18 cellular contexts compared by ENCODE assay signal in the genomic region with DNA sequence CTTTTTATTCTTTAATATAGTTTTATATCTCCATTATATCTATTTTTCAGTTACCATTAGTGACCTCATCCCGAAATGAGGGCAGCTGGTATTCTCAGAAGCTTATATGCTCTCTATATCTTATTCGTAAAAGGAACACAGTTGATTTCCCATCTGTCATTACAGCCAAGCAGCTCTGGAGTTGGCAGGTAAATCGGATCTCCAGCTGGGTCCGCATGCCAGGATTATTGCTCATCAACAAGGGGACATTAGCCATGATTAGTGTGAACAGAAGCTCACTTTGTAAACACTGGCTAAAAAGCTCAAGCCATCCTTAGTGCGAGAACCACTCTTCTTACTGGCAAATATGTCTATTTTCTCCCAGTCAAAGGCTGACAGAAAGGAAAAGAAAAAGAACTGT.
A peak's percentile ranks its signal among the peaks of the same experiment; 100 is the strongest.
DNase-seq lines count a peak whose midpoint lies in the region; TF ChIP-seq lines count a peak whose summit lies in the region.
"Had no signal": no experiment of that assay in that cellular context is flagged by ENCODE, and none has a peak within 500 bp of the region (broad histone marks: within the 10 kb centered on the region; RNA-seq: fewer than 3 reads in every experiment).

No MANE protein-coding gene starts in this region.

- peaks cover 11% of the 10 kb centered on the region for H3K27me3 Mint-ChIP-seq in osteocyte (ENCODE audit: unreplicated experiment)

- no peaks in the 10 kb centered on the region for H3K36me3 Mint-ChIP-seq in osteocyte (ENCODE audit: unreplicated experiment)
- H3K36me3 Mint-ChIP-seq: activated CD4-positive, alpha-beta memory T cell treated with anti-CD3 and anti-CD28 coated beads for 36 hours; activated naive CD4-positive, alpha-beta T cell treated with anti-CD3 and anti-CD28 coated beads, Interleukin-2, amount 50 U/mL, for 24 hours; stimulated activated memory B cell treated with anti-CD40 and anti-IgM and Interleukin-4, amounts not matched to agents 10 μg/mL and 1 μg/mL and 100 μg/mL, for 72 hours; T-cell had no signal

- no peak for TF ChIP-seq RAD21 in Ishikawa (IDR thresholded peaks at IDR 0.05; ENCODE audit: low read depth)

- no peak overlapping the region for H3K4me3 Mint-ChIP-seq in osteocyte (ENCODE audit: unreplicated experiment)
- H3K4me3 Mint-ChIP-seq: activated CD4-positive, alpha-beta memory T cell treated with anti-CD3 and anti-CD28 coated beads for 36 hours; activated naive CD4-positive, alpha-beta T cell treated with anti-CD3 and anti-CD28 coated beads, Interleukin-2, amount 50 U/mL, for 24 hours; activated T-cell treated with anti-CD3 and anti-CD28 coated beads, Interleukin-2, amount 50 U/mL, for 24 hours; stimulated activated memory B cell treated with anti-CD40 and anti-IgM and Interleukin-4, amounts not matched to agents 10 μg/mL and 1 μg/mL and 100 μg/mL, for 72 hours; T-cell had no signal

- no peak overlapping the region for H3K27ac ChIP-seq in suprapubic skin
- H3K27ac ChIP-seq: esophagus muscularis mucosa, right atrium auricular region, thyroid gland had no signal

- no peaks in the 10 kb centered on the region for H3K4me1 ChIP-seq in suprapubic skin
- H3K4me1 ChIP-seq: esophagus muscularis mucosa, right atrium auricular region, thyroid gland had no signal

- H3K4me3 ChIP-seq in choroid plexus epithelial cell (ENCODE audit: low read depth, low read length) (no peak overlapping the region), suprapubic skin (no peak overlapping the region)
- H3K4me3 ChIP-seq: esophagus muscularis mucosa, right atrium auricular region, thyroid gland had no signal

- peaks cover 3% of the 10 kb centered on the region for H3K9me3 Mint-ChIP-seq in osteocyte (ENCODE audit: unreplicated experiment)
- H3K9me3 Mint-ChIP-seq: activated naive CD4-positive, alpha-beta T cell treated with anti-CD3 and anti-CD28 coated beads, Interleukin-2, amount 50 U/mL, for 24 hours had no signal

- H3K27me3 ChIP-seq in suprapubic skin: no peaks in the 10 kb centered on the region
- H3K27me3 ChIP-seq: right atrium auricular region, thyroid gland had no signal

- TF ChIP-seq CTCF in choroid plexus epithelial cell (conservative IDR thresholded peaks at IDR 0.05; ENCODE audit: low read depth, low read length): no peak
- TF ChIP-seq CTCF in suprapubic skin (IDR thresholded peaks at IDR 0.05): no peak
- TF ChIP-seq CTCF in osteocyte (IDR thresholded peaks at IDR 0.05): no peak

- DNase-seq in A172 (ENCODE audit: low spot score) (peak; percentile 86), NCI-H82 (lab: John Stamatoyannopoulos, UW) (peak; percentile 94), choroid plexus epithelial cell (ENCODE audit: low read depth) (peak; percentile 18), NCI-H1048 (lab: John Stamatoyannopoulos, UW) (no peak), suprapubic skin (ENCODE audit: low spot score in 2 of 2) (no peak), osteocyte (ENCODE audit: extremely low spot score, unreplicated experiment) (no peak)
- DNase-seq in stimulated activated naive CD4-positive, alpha-beta T cell (lab: John Stamatoyannopoulos, UW): no peak
- DNase-seq: activated CD4-positive, alpha-beta memory T cell treated with anti-CD3 and anti-CD28 coated beads for 36 hours; activated T-cell treated with anti-CD3 and anti-CD28 coated beads, Interleukin-2, amount 50 U/mL, for 24 hours; H7; Right ventricle myocardium superior; T-cell; thyroid gland had no signal

- H3K36me3 ChIP-seq in suprapubic skin: no peaks in the 10 kb centered on the region
- H3K36me3 ChIP-seq: esophagus muscularis mucosa, right atrium auricular region, thyroid gland had no signal

- peaks cover 14% of the 10 kb centered on the region for H3K4me1 Mint-ChIP-seq in osteocyte (ENCODE audit: unreplicated experiment)
- H3K4me1 Mint-ChIP-seq: stimulated activated memory B cell treated with anti-CD40 and anti-IgM and Interleukin-4, amounts not matched to agents 10 μg/mL and 1 μg/mL and 100 μg/mL, for 72 hours had no signal

- TF ChIP-seq EP300 in Ishikawa (IDR thresholded peaks at IDR 0.05; ENCODE audit: borderline replicate concordance) (peak; percentile 63; the same call in 1 of the 2 replicates), suprapubic skin (IDR thresholded peaks at IDR 0.05) (no peak)

- TF ChIP-seq POLR2A in suprapubic skin (IDR thresholded peaks at IDR 0.05): no peak

- no peak overlapping the region for H3K27ac Mint-ChIP-seq in osteocyte (ENCODE audit: unreplicated experiment)
- H3K27ac Mint-ChIP-seq: activated CD4-positive, alpha-beta memory T cell treated with anti-CD3 and anti-CD28 coated beads for 36 hours; activated naive CD4-positive, alpha-beta T cell treated with anti-CD3 and anti-CD28 coated beads, Interleukin-2, amount 50 U/mL, for 24 hours; activated T-cell treated with anti-CD3 and anti-CD28 coated beads, Interleukin-2, amount 50 U/mL, for 24 hours; stimulated activated memory B cell treated with anti-CD40 and anti-IgM and Interleukin-4, amounts not matched to agents 10 μg/mL and 1 μg/mL and 100 μg/mL, for 72 hours; T-cell had no signal

- no peaks in the 10 kb centered on the region for H3K9me3 ChIP-seq in suprapubic skin
- H3K9me3 ChIP-seq: esophagus muscularis mucosa, right atrium auricular region, thyroid gland had no signal

- 88% methylated on average over 5 of the region's 5 CpGs for WGBS in suprapubic skin

TF ChIP-seq in Ishikawa, 13 proteins besides CTCF, POLR2A, EP300 and RAD21:
- TF ChIP-seq, protein P1, sequence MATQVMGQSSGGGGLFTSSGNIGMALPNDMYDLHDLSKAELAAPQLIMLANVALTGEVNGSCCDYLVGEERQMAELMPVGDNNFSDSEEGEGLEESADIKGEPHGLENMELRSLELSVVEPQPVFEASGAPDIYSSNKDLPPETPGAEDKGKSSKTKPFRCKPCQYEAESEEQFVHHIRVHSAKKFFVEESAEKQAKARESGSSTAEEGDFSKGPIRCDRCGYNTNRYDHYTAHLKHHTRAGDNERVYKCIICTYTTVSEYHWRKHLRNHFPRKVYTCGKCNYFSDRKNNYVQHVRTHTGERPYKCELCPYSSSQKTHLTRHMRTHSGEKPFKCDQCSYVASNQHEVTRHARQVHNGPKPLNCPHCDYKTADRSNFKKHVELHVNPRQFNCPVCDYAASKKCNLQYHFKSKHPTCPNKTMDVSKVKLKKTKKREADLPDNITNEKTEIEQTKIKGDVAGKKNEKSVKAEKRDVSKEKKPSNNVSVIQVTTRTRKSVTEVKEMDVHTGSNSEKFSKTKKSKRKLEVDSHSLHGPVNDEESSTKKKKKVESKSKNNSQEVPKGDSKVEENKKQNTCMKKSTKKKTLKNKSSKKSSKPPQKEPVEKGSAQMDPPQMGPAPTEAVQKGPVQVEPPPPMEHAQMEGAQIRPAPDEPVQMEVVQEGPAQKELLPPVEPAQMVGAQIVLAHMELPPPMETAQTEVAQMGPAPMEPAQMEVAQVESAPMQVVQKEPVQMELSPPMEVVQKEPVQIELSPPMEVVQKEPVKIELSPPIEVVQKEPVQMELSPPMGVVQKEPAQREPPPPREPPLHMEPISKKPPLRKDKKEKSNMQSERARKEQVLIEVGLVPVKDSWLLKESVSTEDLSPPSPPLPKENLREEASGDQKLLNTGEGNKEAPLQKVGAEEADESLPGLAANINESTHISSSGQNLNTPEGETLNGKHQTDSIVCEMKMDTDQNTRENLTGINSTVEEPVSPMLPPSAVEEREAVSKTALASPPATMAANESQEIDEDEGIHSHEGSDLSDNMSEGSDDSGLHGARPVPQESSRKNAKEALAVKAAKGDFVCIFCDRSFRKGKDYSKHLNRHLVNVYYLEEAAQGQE (IDR thresholded peaks at IDR 0.05; ENCODE audit: low read depth): no peak
- TF ChIP-seq TEAD4 (IDR thresholded peaks at IDR 0.05) (peak; percentile 89), NFIC (IDR thresholded peaks at IDR 0.05) (peak; percentile 85), TCF12 (IDR thresholded peaks at IDR 0.05; ENCODE audit: low read depth) (0 out of 2 replicates have a peak, but pooled peaks have one; percentile 23)

Comparison
In these comparisons a context has a peak if more than half of its experiments do, and no peak if none do; other contexts are left out.
1. DNase-seq: peak in A172 (single experiment), NCI-H82 (single experiment) and choroid plexus epithelial cell (single experiment); none in NCI-H1048 (single experiment), stimulated activated naive CD4-positive, alpha-beta T cell (0 of 6), suprapubic skin (0 of 2) and osteocyte (single experiment).